Comparison of ENCODE assay signal across 29 cellular contexts in the genomic region with DNA sequence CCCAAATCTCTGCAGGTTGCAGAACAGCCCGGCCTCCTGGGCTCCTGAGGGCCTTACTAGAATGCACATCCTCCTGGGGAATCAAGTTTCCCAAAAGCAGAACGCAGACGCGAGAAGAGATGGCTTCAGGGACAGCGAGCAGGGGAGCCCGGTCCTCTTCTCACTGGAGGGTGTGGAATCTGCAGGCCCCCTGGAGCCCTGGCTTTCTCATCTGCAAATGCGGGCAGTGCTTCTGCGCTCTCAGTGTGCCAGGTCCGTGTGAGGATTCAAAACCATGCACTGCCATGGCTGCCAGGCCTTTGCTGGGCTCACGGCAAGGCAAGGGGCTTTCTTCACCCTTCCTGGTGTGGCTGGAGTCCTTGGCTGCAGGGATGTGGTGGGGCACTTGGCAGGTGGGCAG.
"Had no signal": no experiment of that assay in that cellular context is flagged by ENCODE, and none has a peak within 500 bp of the region (broad histone marks: within the 10 kb centered on the region; RNA-seq: fewer than 3 reads in every experiment).

No MANE protein-coding gene starts in this region.

- H3K9me3 Mint-ChIP-seq: activated B cell treated with CpG ODN at 0.5 μM for 24 hours; activated CD8-positive, alpha-beta T cell treated with anti-CD3 and anti-CD28 coated beads for 36 hours; activated T-helper 17 cell treated with anti-CD3 and anti-CD28 coated beads, Interleukin-2, amount 50 U/mL, for 72 hours; T-helper 2 cell treated with Interferon-gamma antibody and Interleukin-4, amounts not matched to agents 5 μg/mL and 100 μg/mL, for 36 hours had no signal

- H3K4me3 ChIP-seq: body of pancreas, colonic mucosa had no signal

- H3K9me3 ChIP-seq: body of pancreas, colonic mucosa had no signal

- H3K4me1 Mint-ChIP-seq: activated B cell treated with CpG ODN at 0.5 μM for 24 hours; activated T-helper 17 cell treated with anti-CD3 and anti-CD28 coated beads, Interleukin-2, amount 50 U/mL, for 72 hours; T-helper 17 cell had no signal

- FAIRE-seq: frontal cortex had no signal

- H3K36me3 ChIP-seq: colonic mucosa, WERI-Rb-1 had no signal

- H3K4me3 Mint-ChIP-seq: activated B cell treated with CpG ODN at 0.5 μM for 24 hours; activated CD8-positive, alpha-beta T cell treated with anti-CD3 and anti-CD28 coated beads for 36 hours; activated naive CD8-positive, alpha-beta T cell; activated T-cell treated with anti-CD3 and anti-CD28 coated beads, Interleukin-2, amount 50 U/mL, for 4 hours; activated T-helper 17 cell treated with anti-CD3 and anti-CD28 coated beads, Interleukin-2, amount 50 U/mL, for 72 hours; T-helper 17 cell; T-helper 2 cell treated with Interferon-gamma antibody and Interleukin-4, amounts not matched to agents 5 μg/mL and 100 μg/mL, for 36 hours had no signal

- H3K36me3 Mint-ChIP-seq: activated naive CD8-positive, alpha-beta T cell had no signal

- H3K27ac ChIP-seq: body of pancreas, colonic mucosa, WERI-Rb-1 had no signal

- ATAC-seq: activated CD4-positive, CD25-positive, alpha-beta regulatory T cell treated with anti-CD3 and anti-CD28 coated beads, Interleukin-2, amount 50 U/mL, for 24 hours; activated CD8-positive, alpha-beta T cell treated with anti-CD3 and anti-CD28 coated beads for 36 hours; activated T-cell treated with anti-CD3 and anti-CD28 coated beads, Interleukin-2, amount 50 U/mL, for 4 hours; activated T-helper 17 cell treated with anti-CD3 and anti-CD28 coated beads, Interleukin-2, amount 50 U/mL, for 72 hours; body of pancreas; esophagus mucosa; T-helper 17 cell had no signal

- H3K27me3 Mint-ChIP-seq: activated B cell treated with CpG ODN at 0.5 μM for 24 hours; activated CD8-positive, alpha-beta T cell treated with anti-CD3 and anti-CD28 coated beads for 36 hours had no signal

- H3K27me3 ChIP-seq: body of pancreas, colonic mucosa had no signal

- DNase-seq: activated B cell treated with CpG ODN at 0.5 μM for 24 hours; activated CD4-positive, alpha-beta T cell treated with anti-CD3 and anti-CD28 coated beads for 48 hours; activated CD4-positive, alpha-beta T cell treated with anti-CD3 and anti-CD28 coated beads, Interleukin-2, amount 50 U/mL, for 1 hour; activated CD4-positive, alpha-beta T cell treated with anti-CD3 and anti-CD28 coated beads, Interleukin-2, amount 50 U/mL, for 48 hours; activated CD8-positive, alpha-beta memory T cell treated with anti-CD3 and anti-CD28 coated beads for 24 hours; activated CD8-positive, alpha-beta T cell treated with anti-CD3 and anti-CD28 coated beads for 36 hours; activated effector memory CD4-positive, alpha-beta T cell treated with Interleukin-2 at 50 U/mL for 16 hours; activated gamma-delta T cell treated with Interleukin-2 at 50 U/mL for 16 hours; activated naive CD4-positive, alpha-beta T cell treated with anti-CD3 and anti-CD28 coated beads, Interleukin-2, amount 50 U/mL, for 16 hours; activated naive CD4-positive, alpha-beta T cell treated with Interleukin-2 at 50 U/mL for 16 hours; activated T-cell treated with anti-CD3 and anti-CD28 coated beads, Interleukin-2, amount 50 U/mL, for 4 hours; amygdala; aorta; body of pancreas; central memory CD4-positive, alpha-beta T cell; cerebellar nuclear complex; colonic mucosa; effector CD8-positive, alpha-beta T cell; foreskin fibroblast; T-helper 1 cell; T-helper 17 cell; T1000; WERI-Rb-1 had no signal

- H3K4me1 ChIP-seq: body of pancreas, colonic mucosa had no signal

- H3K27ac Mint-ChIP-seq: activated B cell treated with CpG ODN at 0.5 μM for 24 hours; activated CD8-positive, alpha-beta T cell treated with anti-CD3 and anti-CD28 coated beads for 36 hours; activated naive CD8-positive, alpha-beta T cell; activated T-helper 17 cell treated with anti-CD3 and anti-CD28 coated beads, Interleukin-2, amount 50 U/mL, for 72 hours; T-helper 17 cell; T-helper 2 cell treated with Interferon-gamma antibody and Interleukin-4, amounts not matched to agents 5 μg/mL and 100 μg/mL, for 36 hours had no signal
